In the genomic region with DNA sequence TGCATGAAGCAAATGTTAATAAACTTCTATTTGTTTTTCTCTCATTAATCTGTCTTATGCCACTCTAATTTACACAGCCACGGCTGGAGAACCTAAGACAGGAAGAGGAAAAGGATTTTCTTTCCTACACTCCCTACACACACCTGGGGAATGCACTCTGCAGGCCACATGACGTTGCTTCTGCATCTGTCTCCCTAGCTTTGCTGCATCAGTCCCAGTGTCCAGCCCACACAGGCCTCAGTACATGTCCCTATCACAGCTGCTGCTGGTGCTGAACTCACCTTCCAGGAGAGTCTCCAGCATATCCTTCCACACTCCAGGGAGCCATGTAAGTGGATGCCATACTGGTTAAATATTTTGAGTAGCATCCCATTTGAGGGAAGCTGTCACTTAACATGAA, we compare ENCODE assay signal across 39 cellular contexts. TPM values are rescaled to one million over a fixed set of nuclear protein-coding genes. Genes with fewer than 3 reads are reported as not detected.
"Had no signal": no experiment of that assay in that cellular context is flagged by ENCODE, and none has a peak within 500 bp of the region (broad histone marks: within the 10 kb centered on the region; RNA-seq: fewer than 3 reads in every experiment).

No MANE protein-coding gene starts in this region.

- ATAC-seq: activated CD8-positive, alpha-beta T cell treated with anti-CD3 and anti-CD28 coated beads for 36 hours; activated T-cell treated with anti-CD3 and anti-CD28 coated beads, Interleukin-2, amount 50 U/mL, for 72 hours; activated T-helper 17 cell treated with anti-CD3 and anti-CD28 coated beads, Interleukin-2, amount 50 U/mL, for 72 hours; PC-3; Right ventricle myocardium inferior; SK-N-SH treated with all-trans-retinoic acid at 6 μM for 48 hours had no signal

- H3K27ac Mint-ChIP-seq: activated CD4-positive, alpha-beta T cell treated with anti-CD3 and anti-CD28 coated beads, Interleukin-2, amount 10 ng/mL, durations not matched to agents 24 days and 14 days; activated CD8-positive, alpha-beta T cell treated with anti-CD3 and anti-CD28 coated beads for 36 hours; activated naive CD8-positive, alpha-beta T cell treated with anti-CD3 and anti-CD28 coated beads for 36 hours; activated T-cell treated with anti-CD3 and anti-CD28 coated beads, Interleukin-2, amount 50 U/mL, for 72 hours; activated T-helper 17 cell treated with anti-CD3 and anti-CD28 coated beads, Interleukin-2, amount 50 U/mL, for 72 hours had no signal

- DNase-seq: activated CD4-positive, alpha-beta T cell treated with anti-CD3 and anti-CD28 coated beads, Interleukin-2, amount 10 ng/mL, durations not matched to agents 24 days and 14 days; activated CD4-positive, alpha-beta T cell treated with anti-CD3 and anti-CD28 coated beads, Interleukin-2, amount 50 U/mL, for 4 hours; activated CD8-positive, alpha-beta T cell treated with anti-CD3 and anti-CD28 coated beads for 36 hours; activated effector memory CD4-positive, alpha-beta T cell treated with anti-CD3 and anti-CD28 coated beads, Interleukin-2, amount 50 U/mL, for 16 hours; activated naive CD4-positive, alpha-beta T cell; activated naive CD4-positive, alpha-beta T cell treated with anti-CD3 and anti-CD28 coated beads, Interleukin-2, amount 50 U/mL, for 16 hours; activated naive CD8-positive, alpha-beta T cell treated with anti-CD3 and anti-CD28 coated beads for 36 hours; activated T-cell treated with anti-CD3 and anti-CD28 coated beads, Interleukin-2, amount 50 U/mL, for 1 hour; activated T-cell treated with anti-CD3 and anti-CD28 coated beads, Interleukin-2, amount 50 U/mL, for 72 hours; amniotic stem cell; aorta; brain microvascular endothelial cell; Kasumi-1; MG63; NCI-H1048; NCI-H1105 treated with DMSO at 0.1 percent for 48 hours; NCI-H1436; NCI-H1694 treated with DMSO at 0.1 percent for 48 hours; NCI-H2029; NCI-H345; NCI-H524 treated with DMSO at 0.1 percent for 48 hours; NCI-H748 treated with DMSO at 0.1 percent for 48 hours; NK-92 treated with Interleukin-12 subunit alpha and Interleukin-12 subunit beta, amount 100 ng/mL, for 24 hours; PC-3; Peyer's patch; RPMI8226; SIG-M5; SW 1271; T-helper 1 cell; T-helper 2 cell; T1000; WERI-Rb-1 had no signal

- H3K36me3 Mint-ChIP-seq: activated naive CD8-positive, alpha-beta T cell treated with anti-CD3 and anti-CD28 coated beads for 36 hours had no signal

- H3K27ac ChIP-seq: brain microvascular endothelial cell, Peyer's patch, WERI-Rb-1 had no signal

- H3K9me3 ChIP-seq: MG63, Peyer's patch had no signal

- H3K4me1 Mint-ChIP-seq: activated CD4-positive, alpha-beta T cell treated with anti-CD3 and anti-CD28 coated beads, Interleukin-2, amount 10 ng/mL, durations not matched to agents 24 days and 14 days; activated naive CD8-positive, alpha-beta T cell treated with anti-CD3 and anti-CD28 coated beads for 36 hours; activated T-helper 17 cell treated with anti-CD3 and anti-CD28 coated beads, Interleukin-2, amount 50 U/mL, for 72 hours had no signal

- H3K9me3 Mint-ChIP-seq: activated CD4-positive, alpha-beta T cell treated with anti-CD3 and anti-CD28 coated beads, Interleukin-2, amount 10 ng/mL, durations not matched to agents 24 days and 14 days; activated CD8-positive, alpha-beta T cell treated with anti-CD3 and anti-CD28 coated beads for 36 hours; activated naive CD8-positive, alpha-beta T cell treated with anti-CD3 and anti-CD28 coated beads for 36 hours; activated T-cell treated with anti-CD3 and anti-CD28 coated beads, Interleukin-2, amount 50 U/mL, for 72 hours; activated T-helper 17 cell treated with anti-CD3 and anti-CD28 coated beads, Interleukin-2, amount 50 U/mL, for 72 hours had no signal

- H3K27me3 Mint-ChIP-seq: activated naive CD8-positive, alpha-beta T cell treated with anti-CD3 and anti-CD28 coated beads for 36 hours; activated T-helper 17 cell treated with anti-CD3 and anti-CD28 coated beads, Interleukin-2, amount 50 U/mL, for 72 hours had no signal

- H3K36me3 ChIP-seq: MG63, Peyer's patch had no signal

- H3K27me3 ChIP-seq: brain microvascular endothelial cell, MG63, Peyer's patch had no signal

- H3K4me3 ChIP-seq: MG63, Peyer's patch had no signal

- H3K4me1 ChIP-seq: Peyer's patch had no signal

- H3K4me3 Mint-ChIP-seq: activated CD4-positive, alpha-beta T cell treated with anti-CD3 and anti-CD28 coated beads, Interleukin-2, amount 10 ng/mL, durations not matched to agents 24 days and 14 days; activated CD8-positive, alpha-beta T cell treated with anti-CD3 and anti-CD28 coated beads for 36 hours; activated naive CD8-positive, alpha-beta T cell treated with anti-CD3 and anti-CD28 coated beads for 36 hours; activated T-cell treated with anti-CD3 and anti-CD28 coated beads, Interleukin-2, amount 50 U/mL, for 72 hours; activated T-helper 17 cell treated with anti-CD3 and anti-CD28 coated beads, Interleukin-2, amount 50 U/mL, for 72 hours had no signal

RNA-seq across cellular contexts. Expression of a gene that starts 13.4 kb away (rescaled TPM):
- total RNA-seq: activated CD4-positive, alpha-beta T cell treated with anti-CD3 and anti-CD28 coated beads, Interleukin-2, amount 10 ng/mL, durations not matched to agents 24 days and 14 days; activated CD8-positive, alpha-beta memory T cell treated with anti-CD3 and anti-CD28 coated beads for 36 hours; activated CD8-positive, alpha-beta T cell treated with anti-CD3 and anti-CD28 coated beads for 36 hours; activated naive CD8-positive, alpha-beta T cell treated with anti-CD3 and anti-CD28 coated beads for 36 hours; activated T-cell treated with anti-CD3 and anti-CD28 coated beads, Interleukin-2, amount 50 U/mL, for 72 hours; activated T-helper 17 cell treated with anti-CD3 and anti-CD28 coated beads, Interleukin-2, amount 50 U/mL, for 72 hours; aorta; cardiac septum; NCI-H460; PC-3; Peyer's patch; Right ventricle myocardium inferior; SK-MEL-5 had no signal

RNA-seq across cellular contexts. Expression of a gene that starts 38.8 kb away (rescaled TPM):
- total RNA-seq: cardiac septum, NCI-H460, PC-3, Right ventricle myocardium inferior, SK-MEL-5 had no signal

RNA-seq across cellular contexts. Expression of a gene that starts 58.5 kb away (rescaled TPM):
- total RNA-seq: activated CD4-positive, alpha-beta T cell treated with anti-CD3 and anti-CD28 coated beads, Interleukin-2, amount 10 ng/mL, durations not matched to agents 24 days and 14 days; activated CD8-positive, alpha-beta memory T cell treated with anti-CD3 and anti-CD28 coated beads for 36 hours; activated CD8-positive, alpha-beta T cell treated with anti-CD3 and anti-CD28 coated beads for 36 hours; activated naive CD8-positive, alpha-beta T cell treated with anti-CD3 and anti-CD28 coated beads for 36 hours; activated T-cell treated with anti-CD3 and anti-CD28 coated beads, Interleukin-2, amount 50 U/mL, for 72 hours; activated T-helper 17 cell treated with anti-CD3 and anti-CD28 coated beads, Interleukin-2, amount 50 U/mL, for 72 hours; aorta; NCI-H460; PC-3; Peyer's patch; SK-MEL-5 had no signal
